ENCODE assay signal across 8 cellular contexts in the genomic region with DNA sequence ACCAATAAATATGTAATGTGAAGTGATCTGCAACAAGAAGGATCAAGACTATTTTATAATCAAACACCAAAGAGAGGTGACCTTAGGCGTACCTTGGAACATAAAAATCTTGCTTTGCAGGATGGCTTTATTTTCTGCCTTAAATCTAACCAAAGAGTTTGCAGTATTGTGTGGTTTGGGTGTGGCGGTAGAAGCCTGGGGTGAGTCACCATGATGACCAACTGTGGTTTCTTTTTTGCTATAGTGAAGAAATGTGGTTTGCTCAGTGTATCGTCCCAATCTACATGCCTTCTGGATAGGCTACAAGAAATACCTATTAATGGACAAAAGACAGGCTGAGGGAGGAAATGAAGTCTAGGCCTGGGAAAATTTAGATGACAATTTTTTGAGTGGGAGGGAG. TPM values are rescaled to one million over a fixed set of nuclear protein-coding genes. Genes with fewer than 3 reads are reported as not detected.
DNase-seq lines count a peak whose midpoint lies in the region; ATAC-seq lines count a peak whose summit lies in the region.

No MANE protein-coding gene starts in this region.

- intact Hi-C loops in left colon (cut with DNase I, micrococcal nuclease) = no loop called here

- DNase-seq in activated CD4-positive, CD25-positive, alpha-beta regulatory T cell (lab: John Stamatoyannopoulos, UW) = peak; percentile 1 to 4 (median 2)
- DNase-seq in activated CD4-positive, CD25-positive, alpha-beta regulatory T cell treated with anti-CD3 and anti-CD28 coated beads, Interleukin-2, amount 50 U/mL, for 72 hours = no peak
- DNase-seq in NCI-H226 = peak; percentile 90
- peak; percentile 16 for DNase-seq in activated T-helper 9 cell treated with anti-CD3 and anti-CD28 coated beads, Interleukin-2, amount 50 U/mL, for 16 hours (ENCODE audit: low read depth)
- DNase-seq in left colon = peak in 1 of 2 donors; percentile 64
- DNase-seq in putamen (ENCODE audit: low spot score) = no peak
- DNase-seq in NCI-H774 (lab: John Stamatoyannopoulos, UW) = no peak

- ATAC-seq in HG02678 (IDR thresholded peaks at IDR 0.05; ENCODE audit: unreplicated experiment) (peak; percentile 64), left colon (peak; percentile 53)

RNA-seq across cellular contexts. Expression of gene CAST, which starts 5.1 kb away (rescaled TPM):
- 100 to 1,000 TPM; 399 TPM for total RNA-seq in left colon

Comparison
In these comparisons a context has a peak if more than half of its experiments do, and no peak if none do; other contexts are left out.
1. DNase-seq: peak in activated CD4-positive, CD25-positive, alpha-beta regulatory T cell (4 of 4), NCI-H226 (single experiment) and activated T-helper 9 cell treated with anti-CD3 and anti-CD28 coated beads, Interleukin-2, amount 50 U/mL, for 16 hours (single experiment); none in activated CD4-positive, CD25-positive, alpha-beta regulatory T cell treated with anti-CD3 and anti-CD28 coated beads, Interleukin-2, amount 50 U/mL, for 72 hours (single experiment), putamen (single experiment) and NCI-H774 (single experiment).